8 cellular contexts compared by ENCODE assay signal in genomic region chr19:3687774-3688706, GRCh38.
A peak's percentile ranks its signal among the peaks of the same experiment; 100 is the strongest.
DNase-seq lines count a peak whose midpoint lies in the region; ATAC-seq and TF ChIP-seq lines count a peak whose summit lies in the region.

No MANE protein-coding gene starts in this region.

- no peaks in the 10 kb centered on the region for H3K27me3 Mint-ChIP-seq in T-helper 2 cell treated with Interferon-gamma antibody and Interleukin-4, amounts not matched to agents 5 μg/mL and 100 μg/mL, for 36 hours (ENCODE audit: low read depth)

- H3K27ac Mint-ChIP-seq in T-helper 2 cell treated with Interferon-gamma antibody and Interleukin-4, amounts not matched to agents 5 μg/mL and 100 μg/mL, for 36 hours = no peak overlapping the region

- H3K4me3 ChIP-seq in endocrine pancreas (ENCODE audit: control insufficient read depth, insufficient read depth, low read length) (no peak overlapping the region), rectal smooth muscle tissue (ENCODE audit: low read length) (peak overlapping the region; percentile 47)

- H3K9me3 Mint-ChIP-seq in T-helper 2 cell treated with Interferon-gamma antibody and Interleukin-4, amounts not matched to agents 5 μg/mL and 100 μg/mL, for 36 hours = peaks cover 14% of the 10 kb centered on the region

- TF ChIP-seq CTCF in GM13976 (IDR thresholded peaks at IDR 0.05; ENCODE audit: borderline replicate concordance, control extremely low read depth, extremely low read depth, insufficient read depth, missing control alignments) = no peak

- H3K36me3 Mint-ChIP-seq in T-helper 2 cell treated with Interferon-gamma antibody and Interleukin-4, amounts not matched to agents 5 μg/mL and 100 μg/mL, for 36 hours (ENCODE audit: low read depth) = peaks cover 20% of the 10 kb centered on the region

- H3K4me3 Mint-ChIP-seq in T-helper 2 cell treated with Interferon-gamma antibody and Interleukin-4, amounts not matched to agents 5 μg/mL and 100 μg/mL, for 36 hours = peak overlapping the region; percentile 40

- in situ Hi-C loops in GM13976 (cut with MboI; ENCODE audit: low sequenced_read_pairs, unreplicated experiment) = no loop called here

- H3K27me3 ChIP-seq in endocrine pancreas (ENCODE audit: control insufficient read depth, insufficient read depth, low read length) = no peaks in the 10 kb centered on the region
- no peaks in the 10 kb centered on the region for H3K27me3 ChIP-seq in rectal smooth muscle tissue (ENCODE audit: control insufficient read depth, insufficient read depth, low read length)

- peak overlapping the region; percentile 71 for H3K9ac ChIP-seq in endocrine pancreas (ENCODE audit: control insufficient read depth, insufficient read depth, low read length)
- no peak overlapping the region for H3K9ac ChIP-seq in rectal smooth muscle tissue (ENCODE audit: low read length)

- DNase-seq in GM13976 (ENCODE audit: low spot score) (peak; percentile 74), GF-D8 (lab: John Stamatoyannopoulos, UW) (no peak)
- DNase-seq in T-helper 2 cell treated with Interferon-gamma antibody and Interleukin-4, amounts not matched to agents 5 μg/mL and 100 μg/mL, for 36 hours (ENCODE audit: low spot score) = peak; percentile 39

- H3K4me1 Mint-ChIP-seq in T-helper 2 cell treated with Interferon-gamma antibody and Interleukin-4, amounts not matched to agents 5 μg/mL and 100 μg/mL, for 36 hours (ENCODE audit: low read depth) = peaks cover 26% of the 10 kb centered on the region

- no peaks in the 10 kb centered on the region for H3K9me3 ChIP-seq in endocrine pancreas (ENCODE audit: control insufficient read depth, low read length)

- H3K36me3 ChIP-seq in endocrine pancreas (ENCODE audit: control insufficient read depth, insufficient read depth, low read length) (no peaks in the 10 kb centered on the region), rectal smooth muscle tissue (ENCODE audit: control insufficient read depth, insufficient read depth, low read length) (peaks cover 8% of the 10 kb centered on the region)

- no peak for ATAC-seq in GM18907 (IDR thresholded peaks at IDR 0.05; ENCODE audit: unreplicated experiment)
- no peak for ATAC-seq in HG03378 (IDR thresholded peaks at IDR 0.05; ENCODE audit: unreplicated experiment)
- ATAC-seq in HG02759 (IDR thresholded peaks at IDR 0.05; ENCODE audit: unreplicated experiment) = no peak

- H3K27ac ChIP-seq in rectal smooth muscle tissue (ENCODE audit: low read depth, low read length) = peak overlapping the region; percentile 48

- H3K4me1 ChIP-seq in endocrine pancreas (ENCODE audit: control insufficient read depth, insufficient read depth, low read length) (no peaks in the 10 kb centered on the region), rectal smooth muscle tissue (ENCODE audit: control insufficient read depth, insufficient read depth, low read length) (peaks cover 14% of the 10 kb centered on the region)
